ENCODE assay signal across 12 cellular contexts in genomic region chr7:151124205-151124880, GRCh38. TPM values are rescaled to one million over a fixed set of nuclear protein-coding genes. Genes with fewer than 3 reads are reported as not detected.
DNase-seq lines count a peak whose midpoint lies in the region; ATAC-seq and TF ChIP-seq lines count a peak whose summit lies in the region.
"Had no signal": no experiment of that assay in that cellular context is flagged by ENCODE, and none has a peak within 500 bp of the region (broad histone marks: within the 10 kb centered on the region; RNA-seq: fewer than 3 reads in every experiment).

No MANE protein-coding gene starts in this region.

- no TSS peak for BruUV-seq in OCI-LY7 (replicated peaks; lab: Mats Ljungman, UMichigan)

- H3K36me3 Mint-ChIP-seq in neural progenitor cell: peaks cover 26% of the 10 kb centered on the region

- H3K4me3 ChIP-seq in OCI-LY7 (ENCODE audit: low read depth, low read length, poor library complexity, severe bottlenecking) (no peak overlapping the region), neural progenitor cell (no peak overlapping the region), MM.1S (ENCODE audit: low read length) (no peak overlapping the region), heart left ventricle (no peak overlapping the region)
- H3K4me3 ChIP-seq: cardiac muscle cell had no signal

- no peak overlapping the region for H3K9ac ChIP-seq in neural progenitor cell
- no peak overlapping the region for H3K9ac ChIP-seq in MM.1S (ENCODE audit: low read length)

- H3K36me3 ChIP-seq in OCI-LY7 (ENCODE audit: insufficient read depth, low read length): no peaks in the 10 kb centered on the region
- no peaks in the 10 kb centered on the region for H3K36me3 ChIP-seq in neural progenitor cell
- no peaks in the 10 kb centered on the region for H3K36me3 ChIP-seq in MM.1S (replicated peaks; ENCODE audit: insufficient read depth, low read length)
- H3K36me3 ChIP-seq in heart left ventricle: peaks cover 0 to 76% (median 46%) of the 10 kb centered on the region in 9 donors

- H4K20me1 ChIP-seq in OCI-LY7 (ENCODE audit: insufficient read depth, low read length) (no peaks in the 10 kb centered on the region), neural progenitor cell (ENCODE audit: low read depth) (peaks cover 76% of the 10 kb centered on the region), MM.1S (ENCODE audit: insufficient read depth, low read length) (no peaks in the 10 kb centered on the region)

- no peak for TF ChIP-seq POLR2A in heart left ventricle (IDR thresholded peaks at IDR 0.05)

- H2AFZ ChIP-seq in OCI-LY7 (ENCODE audit: low read length) (no peak overlapping the region), neural progenitor cell (replicated peaks) (no peak overlapping the region), MM.1S (ENCODE audit: low read length) (no peak overlapping the region)

- H3K4me1 ChIP-seq in OCI-LY7 (ENCODE audit: insufficient read depth, low read length, poor library complexity, severe bottlenecking) (no peaks in the 10 kb centered on the region), neural progenitor cell (peaks cover 8% of the 10 kb centered on the region), MM.1S (ENCODE audit: low read length) (no peaks in the 10 kb centered on the region), heart left ventricle (peaks cover 0 to 32% (median 9%) of the 10 kb centered on the region in 12 donors)
- H3K4me1 ChIP-seq: foreskin keratinocyte had no signal

- peak overlapping the region; percentile 82 for H3K4me3 Mint-ChIP-seq in neural progenitor cell
- H3K4me3 Mint-ChIP-seq: activated CD4-positive, alpha-beta memory T cell treated with anti-CD3 and anti-CD28 coated beads, Interleukin-2, amount 10 ng/mL, durations not matched to agents 7 days and 5 days had no signal

- no peak overlapping the region for H3K27ac Mint-ChIP-seq in neural progenitor cell
- H3K27ac Mint-ChIP-seq: activated CD4-positive, alpha-beta memory T cell treated with anti-CD3 and anti-CD28 coated beads, Interleukin-2, amount 10 ng/mL, durations not matched to agents 7 days and 5 days had no signal

- no peak overlapping the region for H3K27ac ChIP-seq in OCI-LY7 (ENCODE audit: low read depth, low read length, poor library complexity, severe bottlenecking)
- H3K27ac ChIP-seq in neural progenitor cell: no peak overlapping the region
- H3K27ac ChIP-seq in MM.1S (ENCODE audit: low read length): no peak overlapping the region
- H3K27ac ChIP-seq in heart left ventricle: no peak overlapping the region
- H3K27ac ChIP-seq: cardiac muscle cell, foreskin keratinocyte, tibial artery had no signal

- peaks cover 27% of the 10 kb centered on the region for H3K4me1 Mint-ChIP-seq in neural progenitor cell

- peak; percentile 44 for TF ChIP-seq CTCF in OCI-LY7 (conservative IDR thresholded peaks at IDR 0.05; ENCODE audit: low read length)
- no peak for TF ChIP-seq CTCF in neural progenitor cell (IDR thresholded peaks at IDR 0.05)
- no peak for TF ChIP-seq CTCF in MM.1S (IDR thresholded peaks at IDR 0.05; ENCODE audit: low read length)
- TF ChIP-seq CTCF in heart left ventricle (IDR thresholded peaks at IDR 0.05): peak in 2 of 12 donors; percentile 8 to 17

- 64 to 73% (median 68%) methylated on average over 10 to 15 of the region's 15 CpGs for WGBS in heart left ventricle, 4 donors

- DNase-seq in OCI-LY7 (ENCODE audit: low spot score): no peak
- DNase-seq in neural progenitor cell (ENCODE audit: low spot score): no peak
- DNase-seq in MM.1S: no peak
- DNase-seq in MV-4-11 (lab: John Stamatoyannopoulos, UW): no peak
- no peak for DNase-seq in heart left ventricle

- H3K27me3 ChIP-seq in neural progenitor cell: no peaks in the 10 kb centered on the region
- H3K27me3 ChIP-seq in MM.1S (replicated peaks; ENCODE audit: insufficient read depth, low read length): no peaks in the 10 kb centered on the region
- no peaks in the 10 kb centered on the region for H3K27me3 ChIP-seq in heart left ventricle
- H3K27me3 ChIP-seq: cardiac muscle cell, foreskin keratinocyte, tibial artery had no signal

- H3K9me2 ChIP-seq in OCI-LY7 (ENCODE audit: insufficient read depth, low read length) (no peaks in the 10 kb centered on the region), MM.1S (replicated peaks; ENCODE audit: insufficient read depth, low read length) (no peaks in the 10 kb centered on the region)

- POLR2A ChIA-PET in OCI-LY7 (lab: Charles Lee): no interaction called here

- H3K4me2 ChIP-seq in OCI-LY7 (ENCODE audit: low read length): no peak overlapping the region
- H3K4me2 ChIP-seq in neural progenitor cell: no peak overlapping the region
- no peak overlapping the region for H3K4me2 ChIP-seq in MM.1S (ENCODE audit: low read depth, low read length)

- no peaks in the 10 kb centered on the region for H3K9me3 ChIP-seq in OCI-LY7 (ENCODE audit: low read length)
- H3K9me3 ChIP-seq in neural progenitor cell (ENCODE audit: low read depth): no peaks in the 10 kb centered on the region
- no peaks in the 10 kb centered on the region for H3K9me3 ChIP-seq in MM.1S (replicated peaks; ENCODE audit: insufficient read depth, low read length)
- H3K9me3 ChIP-seq in heart left ventricle: no peaks in the 10 kb centered on the region
- H3K9me3 ChIP-seq: tibial artery had no signal

- H3K79me2 ChIP-seq in OCI-LY7 (ENCODE audit: insufficient read depth, low read depth, low read length) (no peaks in the 10 kb centered on the region), neural progenitor cell (ENCODE audit: low read depth) (no peaks in the 10 kb centered on the region), MM.1S (ENCODE audit: low read length) (no peaks in the 10 kb centered on the region)

- peaks cover 12% of the 10 kb centered on the region for H3K27me3 Mint-ChIP-seq in neural progenitor cell (ENCODE audit: insufficient read depth, low read depth)
- H3K27me3 Mint-ChIP-seq: activated CD4-positive, alpha-beta memory T cell treated with anti-CD3 and anti-CD28 coated beads, Interleukin-2, amount 10 ng/mL, durations not matched to agents 7 days and 5 days had no signal

- CTCF ChIA-PET in OCI-LY7 (lab: Charles Lee; ENCODE audit: unreplicated experiment): interaction anchor here (0.7 to 1.4 kb wide), 2 partner anchors 16 to 49 kb away, joined by 3 read pairs; no protein-coding TSS in a partner anchor

- intact Hi-C loops in OCI-LY7 (cut with micrococcal nuclease; ENCODE audit: unreplicated experiment) (loop anchor here (1.0 to 5.0 kb wide), 4 partner anchors 40 to 178 kb away; no protein-coding TSS in a partner anchor), heart left ventricle (cut with DNase I) (loop anchor here (1.0 to 10.0 kb wide), 11 partner anchors 44 to 183 kb away; partner anchors contain the start of gene SMARCD3 (in 7 of the 10))

- ATAC-seq in GM21619 (IDR thresholded peaks at IDR 0.05; ENCODE audit: unreplicated experiment) (peak; percentile 13), heart left ventricle (no peak)

- H3K9me3 Mint-ChIP-seq in neural progenitor cell: no peaks in the 10 kb centered on the region
- H3K9me3 Mint-ChIP-seq: activated CD4-positive, alpha-beta memory T cell treated with anti-CD3 and anti-CD28 coated beads, Interleukin-2, amount 10 ng/mL, durations not matched to agents 7 days and 5 days had no signal

- H3F3A ChIP-seq in neural progenitor cell (ENCODE audit: low read depth): peaks cover 41% of the 10 kb centered on the region
- H3F3A ChIP-seq in MM.1S (ENCODE audit: insufficient read depth, low read length): no peaks in the 10 kb centered on the region

RNA-seq across cellular contexts. Expression of gene AGAP3, which starts 38.1 kb away (rescaled TPM):
- total RNA-seq in OCI-LY7 (2014; rRNA removed; shearing (Covaris generic)): 4.4 and 4.8 TPM in 2 replicates
- total RNA-seq in OCI-LY7 (2022) (23.1 and 30.9 TPM in 2 replicates), neural progenitor cell (ENCODE audit: low replicate concordance) (38.9 and 73.0 TPM in 2 replicates), heart left ventricle (10 to 100 TPM; 30.3 to 83.7 (median 57.6) TPM)
- 10 to 100 TPM; 42.9 to 55.3 TPM for polyA plus RNA-seq in heart left ventricle

RNA-seq across cellular contexts. Expression of gene TMUB1, which starts 41.0 kb away (rescaled TPM):
- 38.6 and 56.0 TPM in 2 replicates for total RNA-seq in OCI-LY7 (2014; rRNA removed; shearing (Covaris generic))
- total RNA-seq in OCI-LY7 (2022): 53.2 and 59.6 TPM in 2 replicates
- 6.0 and 49.4 TPM in 2 replicates for total RNA-seq in neural progenitor cell (ENCODE audit: low replicate concordance)
- total RNA-seq in heart left ventricle: 10 to 100 TPM; 21.8 to 62.8 (median 26.7) TPM
- 10 to 100 TPM; 66.1 to 82.6 TPM for polyA plus RNA-seq in heart left ventricle

RNA-seq across cellular contexts. Expression of gene GBX1, which starts 43.2 kb away (rescaled TPM):
- total RNA-seq in OCI-LY7 (2014; rRNA removed; shearing (Covaris generic)): not detected in 2 replicates
- total RNA-seq in OCI-LY7 (2022) (not detected in 2 replicates), neural progenitor cell (ENCODE audit: low replicate concordance) (not detected in 2 replicates), heart left ventricle (under 1 TPM in 5 of 9 donors, not detected in 4; 0.29 to 0.52 (median 0.36) TPM)
- under 1 TPM in 1 of 2 donors, not detected in 1; 0.27 TPM for polyA plus RNA-seq in heart left ventricle
- total RNA-seq: activated CD4-positive, alpha-beta memory T cell treated with anti-CD3 and anti-CD28 coated beads, Interleukin-2, amount 10 ng/mL, durations not matched to agents 7 days and 5 days; foreskin keratinocyte; LHCN-M2; mesenteric fat pad had no signal
- polyA plus RNA-seq: foreskin keratinocyte had no signal

RNA-seq across cellular contexts. Expression of gene FASTK, which starts 43.7 kb away (rescaled TPM):
- 114 and 118 TPM in 2 replicates for total RNA-seq in OCI-LY7 (2014; rRNA removed; shearing (Covaris generic))
- total RNA-seq in OCI-LY7 (2022) (87.7 and 90.5 TPM in 2 replicates), neural progenitor cell (ENCODE audit: low replicate concordance) (22.4 and 71.0 TPM in 2 replicates), heart left ventricle (100 to 1,000 TPM in 2 of 9 donors, 10 to 100 TPM in 7; 59.9 to 124 (median 77.7) TPM)
- 100 to 1,000 TPM in 1 of 2 donors, 10 to 100 TPM in 1; 75.7 to 168 TPM for polyA plus RNA-seq in heart left ventricle
